Comparison of ENCODE assay signal across 8 cellular contexts in the genomic region with DNA sequence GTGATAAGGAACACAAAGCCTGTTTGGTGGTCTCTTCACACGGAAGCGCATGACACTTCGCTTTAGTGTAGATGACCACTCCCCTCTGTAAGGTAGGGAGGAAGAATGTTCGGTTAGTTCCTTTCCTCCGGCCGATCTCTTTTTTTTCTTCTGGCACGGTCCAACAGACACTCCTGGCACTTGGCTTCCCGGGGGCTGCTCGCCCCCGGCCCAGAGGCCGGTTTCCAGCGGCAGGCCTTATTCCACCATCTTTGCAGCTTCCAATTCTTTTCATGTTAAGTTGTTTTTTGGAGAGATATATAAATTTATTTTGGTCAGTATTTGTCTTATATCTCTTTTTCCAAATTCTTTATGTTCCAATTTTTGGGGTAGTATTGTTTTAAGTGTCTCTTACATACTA.
"Had no signal": no experiment of that assay in that cellular context is flagged by ENCODE, and none has a peak within 500 bp of the region (broad histone marks: within the 10 kb centered on the region; RNA-seq: fewer than 3 reads in every experiment).

No MANE protein-coding gene starts in this region.

- H3K4me3 ChIP-seq: HAP-1, K562 had no signal

- FAIRE-seq: HepG2, K562 had no signal

- H3K4me3 Mint-ChIP-seq: HFFc6 had no signal

- H3K36me3 ChIP-seq: HAP-1 had no signal

- H3K9me3 ChIP-seq: HAP-1 had no signal

- ATAC-seq: HCT116, HepG2, K562 had no signal

- H3K27ac ChIP-seq: HL-60 had no signal

- DNase-seq: H7, HFFc6, KG1 had no signal
